9 cellular contexts compared by ENCODE assay signal in genomic region chr1:165851034-165851658, GRCh38. TPM values are rescaled to one million over a fixed set of nuclear protein-coding genes. Genes with fewer than 3 reads are reported as not detected.
DNase-seq lines count a peak whose midpoint lies in the region; ATAC-seq and TF ChIP-seq lines count a peak whose summit lies in the region.
"Had no signal": no experiment of that assay in that cellular context is flagged by ENCODE, and none has a peak within 500 bp of the region (broad histone marks: within the 10 kb centered on the region; RNA-seq: fewer than 3 reads in every experiment).

No MANE protein-coding gene starts in this region.

- ATAC-seq in GM18505 (IDR thresholded peaks at IDR 0.05; ENCODE audit: unreplicated experiment), result peak; percentile 69
- ATAC-seq: Panc1 had no signal

- H3K36me3 ChIP-seq in esophagus muscularis mucosa, result no peaks in the 10 kb centered on the region

- peak overlapping the region; percentile 28 for H3K4me3 Mint-ChIP-seq in HFFc6
- H3K4me3 Mint-ChIP-seq in mesothelial cell of epicardium, result no peak overlapping the region

- no peaks in the 10 kb centered on the region for H3K27me3 ChIP-seq in esophagus muscularis mucosa

- H3K9me3 ChIP-seq in esophagus muscularis mucosa, result no peaks in the 10 kb centered on the region

- no peak overlapping the region for H3K27ac ChIP-seq in esophagus muscularis mucosa (replicated peaks in 1 of 4)

- intact Hi-C loops in esophagus muscularis mucosa (cut with DNase I), result no loop called here

- H3K27me3 Mint-ChIP-seq in HFFc6 (ENCODE audit: insufficient read depth) (no peaks in the 10 kb centered on the region; the same call in 1 of the 2 replicates), mesothelial cell of epicardium (ENCODE audit: low read depth) (no peaks in the 10 kb centered on the region)

- peak; percentile 40 for DNase-seq in HFFc6
- peak; percentile 90 for DNase-seq in NB4 (ENCODE audit: low read depth)
- DNase-seq in epithelial cell of esophagus (ENCODE audit: low read depth), result peak; percentile 83
- DNase-seq in NCI-H748 (lab: John Stamatoyannopoulos, UW; ENCODE audit: unreplicated experiment), result no peak
- DNase-seq in esophagus muscularis mucosa (ENCODE audit: extremely low spot score), result no peak
- DNase-seq in mesothelial cell of epicardium (ENCODE audit: low spot score in 2 of 2, unreplicated experiment in 2 of 2), result no peak
- DNase-seq in NCI-H2171 treated with DMSO at 0.1 percent for 48 hours (lab: John Stamatoyannopoulos, UW), result no peak

- 83% methylated on average over 4 of the region's 4 CpGs for WGBS in esophagus muscularis mucosa

- H3K27ac Mint-ChIP-seq in HFFc6 (peak overlapping the region; percentile 70), mesothelial cell of epicardium (no peak overlapping the region)

- H3K36me3 Mint-ChIP-seq in HFFc6 (ENCODE audit: low read depth) (peaks cover 8% of the 10 kb centered on the region; the same call in 1 of the 2 replicates), mesothelial cell of epicardium (peaks cover 15% of the 10 kb centered on the region)

- TF ChIP-seq CTCF in HFFc6 (IDR thresholded peaks at IDR 0.05), result no peak
- no peak for TF ChIP-seq CTCF in NB4 (IDR thresholded peaks at IDR 0.05; ENCODE audit: low read depth, low read length)
- TF ChIP-seq CTCF in epithelial cell of esophagus (IDR thresholded peaks at IDR 0.05; ENCODE audit: insufficient read depth, low read depth, low read length, missing control alignments), result no peak
- no peak for TF ChIP-seq CTCF in esophagus muscularis mucosa (IDR thresholded peaks at IDR 0.05)
- no peak for TF ChIP-seq CTCF in mesothelial cell of epicardium (IDR thresholded peaks at IDR 0.05; ENCODE audit: unreplicated experiment)

- no peak for TF ChIP-seq EP300 in esophagus muscularis mucosa (IDR thresholded peaks at IDR 0.05)

- H3K4me3 ChIP-seq in NB4 (ENCODE audit: low read depth, low read length) (peak overlapping the region; percentile 36), epithelial cell of esophagus (ENCODE audit: low read length) (no peak overlapping the region), esophagus muscularis mucosa (no peak overlapping the region)

- peaks cover 0 to 12% (median 0%) of the 10 kb centered on the region in 4 donors for H3K4me1 ChIP-seq in esophagus muscularis mucosa

- H3K9me3 Mint-ChIP-seq in HFFc6, result no peaks in the 10 kb centered on the region
- H3K9me3 Mint-ChIP-seq in mesothelial cell of epicardium, result peaks cover 7% of the 10 kb centered on the region

- peaks cover 83% of the 10 kb centered on the region for H3K4me1 Mint-ChIP-seq in HFFc6 (ENCODE audit: low read depth)
- peaks cover 21% of the 10 kb centered on the region for H3K4me1 Mint-ChIP-seq in mesothelial cell of epicardium

- TF ChIP-seq POLR2A in GM18505 (IDR thresholded peaks at IDR 0.05; ENCODE audit: borderline replicate concordance, extremely low read depth, insufficient read depth, insufficient read length) (no peak), NB4 (IDR thresholded peaks at IDR 0.05; ENCODE audit: extremely low read depth, insufficient read length) (no peak), esophagus muscularis mucosa (IDR thresholded peaks at IDR 0.05; ENCODE audit: low read depth) (no peak)

RNA-seq across cellular contexts. Expression of gene UCK2, which starts 23.7 kb away (rescaled TPM):
- 10 to 100 TPM; 42.5 to 60.0 (median 52.1) TPM for total RNA-seq in HFFc6 (2021; fragmentation: NEBNext Ultra II Directional; extraction: Animal tissue kit (Norgen Biotek cat#: 25700))
- total RNA-seq in esophagus muscularis mucosa (10 to 100 TPM; 13.7 to 33.7 (median 31.0) TPM), mesothelial cell of epicardium (37.5 to 44.5 TPM (median 40.9 TPM) in 3 replicates)

Comparison
In these comparisons a context has a peak if more than half of its experiments do, and no peak if none do; other contexts are left out.
1. DNase-seq: peak in HFFc6 (single experiment), NB4 (single experiment) and epithelial cell of esophagus (single experiment); none in NCI-H748 (single experiment), esophagus muscularis mucosa (single experiment), mesothelial cell of epicardium (0 of 2) and NCI-H2171 treated with DMSO at 0.1 percent for 48 hours (single experiment).